ENCODE assay signal across 8 cellular contexts in the genomic region with DNA sequence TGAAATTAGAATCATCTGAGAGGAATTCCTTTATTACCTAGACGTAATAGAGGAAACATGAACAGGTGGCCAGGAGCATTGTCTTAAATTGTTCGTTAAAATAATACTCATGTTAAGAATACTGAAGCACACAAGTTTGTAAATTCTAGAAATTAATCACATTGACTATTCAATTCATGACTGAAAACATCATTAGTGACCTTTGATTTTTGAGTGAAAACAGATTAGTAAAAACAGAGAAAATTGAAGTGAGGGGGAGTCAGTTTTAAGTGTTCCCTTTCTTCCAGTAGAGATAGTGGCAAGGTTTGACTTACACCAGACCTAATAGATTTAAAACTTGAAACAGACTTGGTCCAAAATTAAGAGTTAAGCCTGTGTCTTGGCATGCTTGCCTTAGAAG. TPM values are rescaled to one million over a fixed set of nuclear protein-coding genes. Genes with fewer than 3 reads are reported as not detected.
DNase-seq lines count a peak whose midpoint lies in the region; ATAC-seq, FAIRE-seq and TF ChIP-seq lines count a peak whose summit lies in the region.

No MANE protein-coding gene starts in this region.

- DNase-seq in left ventricle myocardium inferior = no peak
- no peak for DNase-seq in Right ventricle myocardium inferior (ENCODE audit: missing footprints)
- DNase-seq in brain microvascular endothelial cell = no peak
- DNase-seq in mesothelial cell of epicardium (ENCODE audit: low spot score in 2 of 2, unreplicated experiment in 2 of 2) = no peak
- no peak for DNase-seq in vagina (ENCODE audit: extremely low spot score in 2 of 2)
- no peak for DNase-seq in HEK293T (ENCODE audit: extremely low spot score)
- no peak for DNase-seq in GM19239 (ENCODE audit: insufficient read length, low spot score)
- DNase-seq in NCI-H2227 treated with DMSO at 0.1 percent for 48 hours (lab: John Stamatoyannopoulos, UW) = no peak

- H3K36me3 Mint-ChIP-seq in mesothelial cell of epicardium = no peaks in the 10 kb centered on the region

- H3K36me3 ChIP-seq in left ventricle myocardium inferior = no peaks in the 10 kb centered on the region
- H3K36me3 ChIP-seq in brain microvascular endothelial cell (replicated peaks) = no peaks in the 10 kb centered on the region
- H3K36me3 ChIP-seq in vagina = no peaks in the 10 kb centered on the region

- intact Hi-C loops in left ventricle myocardium inferior (cut with micrococcal nuclease) = no loop called here
- intact Hi-C loops in Right ventricle myocardium inferior (cut with DNase I) = no loop called here
- intact Hi-C loops in vagina (cut with DNase I) = no loop called here

- H3K4me1 Mint-ChIP-seq in mesothelial cell of epicardium = peaks cover 39% of the 10 kb centered on the region

- peak overlapping the region; percentile 97 for H3K4me3 Mint-ChIP-seq in mesothelial cell of epicardium

- TF ChIP-seq CTCF in left ventricle myocardium inferior (IDR thresholded peaks at IDR 0.05; ENCODE audit: borderline replicate concordance) (no peak), brain microvascular endothelial cell (IDR thresholded peaks at IDR 0.05; ENCODE audit: low read depth, low read length, missing control alignments) (no peak), mesothelial cell of epicardium (IDR thresholded peaks at IDR 0.05; ENCODE audit: unreplicated experiment) (no peak), vagina (IDR thresholded peaks at IDR 0.05) (no peak)

- no peaks in the 10 kb centered on the region for H3K9me3 Mint-ChIP-seq in mesothelial cell of epicardium

- peak overlapping the region; percentile 95 for H3K4me3 ChIP-seq in left ventricle myocardium inferior
- peak overlapping the region; percentile 90 for H3K4me3 ChIP-seq in brain microvascular endothelial cell (ENCODE audit: low read depth, low read length)
- H3K4me3 ChIP-seq in vagina = peak overlapping the region; percentile 80 to 97

- no peaks in the 10 kb centered on the region for H3K27me3 Mint-ChIP-seq in mesothelial cell of epicardium (ENCODE audit: low read depth)

- H3K4me1 ChIP-seq in left ventricle myocardium inferior (peaks cover 89% of the 10 kb centered on the region), vagina (peaks cover 70% of the 10 kb centered on the region)

- FAIRE-seq in GM19239 (lab: Jason Lieb, UNC) = no peak

- in situ Hi-C loops in brain microvascular endothelial cell (cut with HindIII; ENCODE audit: low pct_ligation_motif_present, low sequenced_read_pairs) = no loop called here

- no peaks in the 10 kb centered on the region for H3K9me3 ChIP-seq in left ventricle myocardium inferior (replicated peaks)
- no peaks in the 10 kb centered on the region for H3K9me3 ChIP-seq in vagina

- CTCF ChIA-PET in HEK293T (lab: Yijun Ruan, JAX) = no interaction called here

- TF ChIP-seq POLR2A in vagina (IDR thresholded peaks at IDR 0.05) = no peak

- H3K27me3 ChIP-seq in left ventricle myocardium inferior (ENCODE audit: low read depth) = no peaks in the 10 kb centered on the region
- no peaks in the 10 kb centered on the region for H3K27me3 ChIP-seq in brain microvascular endothelial cell (replicated peaks)
- H3K27me3 ChIP-seq in vagina = no peaks in the 10 kb centered on the region

- H3K27ac ChIP-seq in left ventricle myocardium inferior (replicated peaks) (peak overlapping the region; percentile 96), brain microvascular endothelial cell (peak overlapping the region; percentile 97), vagina (peak overlapping the region; percentile 100)

- H3K27ac Mint-ChIP-seq in mesothelial cell of epicardium = peak overlapping the region; percentile 99

- no peak for ATAC-seq in Right ventricle myocardium inferior

- POLR2A ChIA-PET in HEK293T (lab: Yijun Ruan, JAX) = no interaction called here

TF ChIP-seq in HEK293T, 16 proteins besides CTCF, POLR2A, EP300 and RAD21:
- TF ChIP-seq L3MBTL2 (conservative IDR thresholded peaks at IDR 0.05) (no peak), ARNT (IDR thresholded peaks at IDR 0.05) (no peak), HDGF (IDR thresholded peaks at IDR 0.05; ENCODE audit: borderline replicate concordance) (no peak), FOXM1 (IDR thresholded peaks at IDR 0.05; ENCODE audit: borderline replicate concordance) (no peak), TARDBP (IDR thresholded peaks at IDR 0.05) (no peak), SP1 (IDR thresholded peaks at IDR 0.05) (no peak)

RNA-seq across cellular contexts. Expression of a gene that starts 1.4 kb away (rescaled TPM):
- total RNA-seq in left ventricle myocardium inferior (60.5 TPM), Right ventricle myocardium inferior (61.1 TPM), mesothelial cell of epicardium (39.6 to 41.0 TPM (median 39.7 TPM) in 3 replicates), vagina (35.4 TPM)

RNA-seq across cellular contexts. Expression of a gene that starts 4.7 kb away (rescaled TPM):
- total RNA-seq in left ventricle myocardium inferior = 4.4 TPM
- total RNA-seq in Right ventricle myocardium inferior = 3.9 TPM
- 5.1 to 6.2 TPM (median 5.8 TPM) in 3 replicates for total RNA-seq in mesothelial cell of epicardium
- total RNA-seq in vagina = 24.3 TPM

RNA-seq across cellular contexts. Expression of a gene that starts 42.2 kb away (rescaled TPM):
- total RNA-seq in left ventricle myocardium inferior (0.93 TPM), Right ventricle myocardium inferior (0.70 TPM), mesothelial cell of epicardium (2.5 to 2.7 TPM (median 2.7 TPM) in 3 replicates), vagina (not detected)
